In the genomic region with DNA sequence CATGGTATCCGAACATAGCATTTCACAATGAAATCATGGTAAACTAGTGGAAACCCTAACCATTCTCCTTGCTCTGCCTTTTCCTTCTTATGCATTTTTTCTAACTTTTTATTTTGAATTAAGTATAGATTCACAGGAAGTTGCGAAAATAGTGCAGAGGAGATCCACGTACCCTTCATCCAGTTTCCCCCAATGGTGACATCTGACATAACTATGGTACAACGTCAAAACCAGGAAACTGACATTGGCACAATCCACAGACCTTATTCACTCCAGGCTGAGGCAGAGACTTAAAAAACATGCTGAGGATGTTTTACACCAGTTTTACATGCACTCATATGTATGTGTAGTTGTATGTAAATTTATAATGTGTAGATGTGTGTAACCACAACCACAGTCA, we compare ENCODE assay signal across 19 cellular contexts. TPM values are rescaled to one million over a fixed set of nuclear protein-coding genes. Genes with fewer than 3 reads are reported as not detected.
A peak's percentile ranks its signal among the peaks of the same experiment; 100 is the strongest.
DNase-seq lines count a peak whose midpoint lies in the region; ATAC-seq and TF ChIP-seq lines count a peak whose summit lies in the region.
"Had no signal": no experiment of that assay in that cellular context is flagged by ENCODE, and none has a peak within 500 bp of the region (broad histone marks: within the 10 kb centered on the region; RNA-seq: fewer than 3 reads in every experiment).

No MANE protein-coding gene starts in this region.

- H3K36me3 ChIP-seq in HEK293 (ENCODE audit: control insufficient read depth in 2 of 2, insufficient read depth in 1 of 2, low read length in 2 of 2) (no peaks in the 10 kb centered on the region), neutrophil (no peaks in the 10 kb centered on the region)
- H3K36me3 ChIP-seq: Peyer's patch had no signal

- no peak overlapping the region for H3K4me3 Mint-ChIP-seq in activated CD4-positive, alpha-beta T cell treated with anti-CD3 and anti-CD28 coated beads for 36 hours
- no peak overlapping the region for H3K4me3 Mint-ChIP-seq in central memory CD8-positive, alpha-beta T cell
- H3K4me3 Mint-ChIP-seq: GM23338 had no signal

- H3K27me3 ChIP-seq in neutrophil, result no peaks in the 10 kb centered on the region
- H3K27me3 ChIP-seq: Peyer's patch had no signal

- H3K27ac ChIP-seq in HEK293 (ENCODE audit: extremely low read depth, low read depth, low read length) (no peak overlapping the region), neutrophil (peak overlapping the region; percentile 37)
- H3K27ac ChIP-seq: Peyer's patch had no signal

- H3K4me1 Mint-ChIP-seq in activated CD4-positive, alpha-beta T cell treated with anti-CD3 and anti-CD28 coated beads for 36 hours, result peaks cover 88% of the 10 kb centered on the region
- peaks cover 82% of the 10 kb centered on the region for H3K4me1 Mint-ChIP-seq in central memory CD8-positive, alpha-beta T cell

- no peak for DNase-seq in activated CD4-positive, alpha-beta T cell treated with anti-CD3 and anti-CD28 coated beads for 36 hours
- no peak for DNase-seq in activated CD4-positive, alpha-beta T cell treated with anti-CD3 and anti-CD28 coated beads for 4 hours
- DNase-seq in central memory CD8-positive, alpha-beta T cell (ENCODE audit: low spot score in 2 of 2), result no peak
- no peak for DNase-seq in NCI-H146 (lab: John Stamatoyannopoulos, UW)
- DNase-seq in D341Med (ENCODE audit: low spot score), result no peak
- DNase-seq in HuH-7 (ENCODE audit: low spot score), result no peak
- DNase-seq: 8988T, C1 segment of cervical spinal cord, GF-D8, KG1, NCI-H1417, NCI-H2029 treated with DMSO at 0.1 percent for 48 hours, NCI-H510A treated with DMSO at 0.1 percent for 48 hours, Peyer's patch, SHP77 had no signal

- POLR2A ChIA-PET in activated CD4-positive, alpha-beta T cell treated with anti-CD3 and anti-CD28 coated beads for 36 hours (lab: Charles Lee), result no interaction called here
- POLR2A ChIA-PET in HEK293 (lab: Yijun Ruan, JAX), result no interaction called here

- intact Hi-C loops in activated CD4-positive, alpha-beta T cell treated with anti-CD3 and anti-CD28 coated beads for 36 hours (cut with DNase I, micrococcal nuclease), result no loop called here

- H3K4me1 ChIP-seq in HEK293 (ENCODE audit: control insufficient read depth, insufficient read depth, low read length) (peaks cover 2% of the 10 kb centered on the region; the same call in 1 of the 2 replicates), neutrophil (ENCODE audit: control insufficient read depth in 1 of 2, insufficient read depth in 1 of 2, low read depth in 1 of 2, low read length in 1 of 2) (peaks cover 12 to 18% of the 10 kb centered on the region in 2 experiments)

- peaks cover 49% of the 10 kb centered on the region for H3K36me3 Mint-ChIP-seq in activated CD4-positive, alpha-beta T cell treated with anti-CD3 and anti-CD28 coated beads for 36 hours (ENCODE audit: low read depth)
- peaks cover 14% of the 10 kb centered on the region for H3K36me3 Mint-ChIP-seq in central memory CD8-positive, alpha-beta T cell (ENCODE audit: insufficient read depth)

- no peaks in the 10 kb centered on the region for H3K9me3 ChIP-seq in HEK293 (ENCODE audit: control insufficient read depth, insufficient read depth, low read depth, low read length)
- no peaks in the 10 kb centered on the region for H3K9me3 ChIP-seq in neutrophil
- H3K9me3 ChIP-seq: Peyer's patch had no signal

- no peaks in the 10 kb centered on the region for H3K27me3 Mint-ChIP-seq in activated CD4-positive, alpha-beta T cell treated with anti-CD3 and anti-CD28 coated beads for 36 hours
- no peaks in the 10 kb centered on the region for H3K27me3 Mint-ChIP-seq in central memory CD8-positive, alpha-beta T cell

- CTCF ChIA-PET in activated CD4-positive, alpha-beta T cell treated with anti-CD3 and anti-CD28 coated beads for 36 hours (lab: Charles Lee), result interaction anchor here (1.5 kb wide), 1 partner anchor 109 kb away, joined by 6 read pairs; no protein-coding TSS in a partner anchor
- CTCF ChIA-PET in HEK293 (lab: Yijun Ruan, JAX), result interaction anchor here (2.2 kb wide), 1 partner anchor 40 kb away, joined by 8 read pairs; no protein-coding TSS in a partner anchor

- no peak for TF ChIP-seq CTCF in HEK293 (tag by site-specific recombination; IDR thresholded peaks at IDR 0.05)
- TF ChIP-seq CTCF in neutrophil (IDR thresholded peaks at IDR 0.05), result no peak

- H3K9me3 Mint-ChIP-seq in activated CD4-positive, alpha-beta T cell treated with anti-CD3 and anti-CD28 coated beads for 36 hours (ENCODE audit: low read depth), result peaks cover 13% of the 10 kb centered on the region
- no peaks in the 10 kb centered on the region for H3K9me3 Mint-ChIP-seq in central memory CD8-positive, alpha-beta T cell

- no peak for ATAC-seq in activated CD4-positive, alpha-beta T cell treated with anti-CD3 and anti-CD28 coated beads for 36 hours
- no peak for ATAC-seq in central memory CD8-positive, alpha-beta T cell (replicated peaks; ENCODE audit: extremely low read depth, poor library complexity, severe bottlenecking)
- ATAC-seq: GM23338, SK-N-SH treated with all-trans-retinoic acid at 6 μM for 48 hours had no signal

- peak overlapping the region; percentile 39 for H3K27ac Mint-ChIP-seq in activated CD4-positive, alpha-beta T cell treated with anti-CD3 and anti-CD28 coated beads for 36 hours
- peak overlapping the region; percentile 32 for H3K27ac Mint-ChIP-seq in central memory CD8-positive, alpha-beta T cell (ENCODE audit: low read depth)
- H3K27ac Mint-ChIP-seq: GM23338 had no signal

- H3K4me3 ChIP-seq in HEK293 (ENCODE audit: low read depth, low read length), result no peak overlapping the region
- H3K4me3 ChIP-seq in neutrophil (ENCODE audit: low read depth in 1 of 2, low read length in 1 of 2), result no peak overlapping the region
- H3K4me3 ChIP-seq: GM23338, Peyer's patch had no signal

TF ChIP-seq in HEK293, 187 proteins besides CTCF, POLR2A, EP300 and RAD21:
- no peak for TF ChIP-seq ZNF747 (tag by site-specific recombination; IDR thresholded peaks at IDR 0.05)
- TF ChIP-seq SETDB1 (IDR thresholded peaks at IDR 0.05; ENCODE audit: insufficient read length, low read length), result peak; percentile 25
- TF ChIP-seq ZNF529 (tag by site-specific recombination; IDR thresholded peaks at IDR 0.05; ENCODE audit: insufficient replicate concordance), result peak; percentile 99

RNA-seq across cellular contexts. Expression of a gene that starts 38.2 kb away (rescaled TPM):
- 100 to 1,000 TPM in 1 of 2 experiments, 10 to 100 TPM in 1; 95.9 to 104 TPM for total RNA-seq in activated CD4-positive, alpha-beta T cell treated with anti-CD3 and anti-CD28 coated beads for 36 hours
